8 cellular contexts compared by ENCODE assay signal in the genomic region with DNA sequence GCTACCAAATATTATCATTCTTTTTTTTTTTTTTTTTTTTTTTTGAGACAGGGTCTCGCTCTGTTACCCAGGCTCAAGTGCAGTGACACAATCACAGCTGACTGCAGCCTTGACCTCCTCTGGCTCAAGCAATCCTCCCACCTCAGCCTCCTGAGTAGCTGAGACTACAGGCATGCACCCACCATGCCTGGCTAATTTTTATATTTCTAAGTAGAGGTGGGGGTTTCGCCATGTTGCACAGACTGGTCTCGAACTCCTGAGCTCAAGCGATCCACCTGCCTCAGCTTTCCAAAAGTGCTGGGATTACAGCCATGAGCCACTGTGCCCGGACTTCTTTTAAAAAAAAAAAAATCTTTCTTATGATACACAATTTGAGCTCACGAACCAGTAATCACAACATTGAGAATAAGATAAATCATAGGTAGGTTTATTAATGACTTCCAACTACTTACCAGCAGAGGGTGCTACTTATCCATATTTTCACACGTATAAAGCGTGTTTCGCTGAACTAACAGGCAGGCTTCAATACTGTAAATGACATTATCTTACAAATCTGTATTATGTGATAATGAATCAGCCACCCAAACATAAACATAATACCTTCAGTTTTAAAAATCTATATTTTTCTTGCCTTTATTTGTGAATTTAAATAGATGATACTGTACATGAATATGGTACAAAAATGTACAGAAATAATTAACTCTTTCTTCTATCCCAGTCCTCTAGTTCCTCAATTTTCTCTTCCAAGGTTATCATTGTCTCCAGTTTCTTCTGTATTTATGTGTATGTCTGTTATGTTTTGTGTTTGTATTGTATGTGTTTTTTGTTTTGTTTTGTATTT. TPM values are rescaled to one million over a fixed set of nuclear protein-coding genes. Genes with fewer than 3 reads are reported as not detected.
A peak's percentile ranks its signal among the peaks of the same experiment; 100 is the strongest.
DNase-seq lines count a peak whose midpoint lies in the region; ATAC-seq and TF ChIP-seq lines count a peak whose summit lies in the region.

No MANE protein-coding gene starts in this region.

- H3K36me3 ChIP-seq in IMR-90 (ENCODE audit: control insufficient read depth, insufficient read depth, low read length) (no peaks in the 10 kb centered on the region), NT2/D1 (ENCODE audit: insufficient read depth, insufficient read length, low read length) (no peaks in the 10 kb centered on the region), tibial nerve (no peaks in the 10 kb centered on the region)

- no peaks in the 10 kb centered on the region for H3K4me1 ChIP-seq in IMR-90 (ENCODE audit: control insufficient read depth, insufficient read depth, low read length)
- H3K4me1 ChIP-seq in NT2/D1 (ENCODE audit: insufficient read depth, insufficient read length), result no peaks in the 10 kb centered on the region
- H3K4me1 ChIP-seq in tibial nerve, result no peaks in the 10 kb centered on the region

- CTCF ChIA-PET in CD4-positive, alpha-beta T cell (lab: Charles Lee), result interaction anchor here (0.8 to 1.7 kb wide), 3 partner anchors 133 to 164 kb away, joined by 3 to 7 read pairs (median 6); no protein-coding TSS in a partner anchor
- CTCF ChIA-PET in IMR-90 (lab: Yijun Ruan, JAX), result interaction anchor here (0.5 to 2.0 kb wide), 5 partner anchors 33 to 396 kb away, joined by 3 to 7 read pairs (median 5); no protein-coding TSS in a partner anchor

- TF ChIP-seq RAD21 in IMR-90 (IDR thresholded peaks at IDR 0.05; ENCODE audit: low read length), result peak; percentile 84

- H3K14ac ChIP-seq in IMR-90 (replicated peaks; ENCODE audit: low read depth, low read length), result no peak overlapping the region

- H3K9me1 ChIP-seq in IMR-90 (ENCODE audit: insufficient read depth, low read length), result no peaks in the 10 kb centered on the region

- H3K9me3 ChIP-seq in CD4-positive, alpha-beta T cell (ENCODE audit: control insufficient read depth, low read length), result no peaks in the 10 kb centered on the region
- H3K9me3 ChIP-seq in IMR-90 (ENCODE audit: control insufficient read depth, insufficient read depth, low read length) (no peaks in the 10 kb centered on the region), NT2/D1 (ENCODE audit: insufficient read depth, low read length) (no peaks in the 10 kb centered on the region), tibial nerve (no peaks in the 10 kb centered on the region)

- H3K23ac ChIP-seq in IMR-90 (ENCODE audit: low read depth, low read length), result no peak overlapping the region

- no peaks in the 10 kb centered on the region for H3K4me1 Mint-ChIP-seq in CD4-positive, alpha-beta T cell (ENCODE audit: low read depth)

- TF ChIP-seq EP300 in tibial nerve (IDR thresholded peaks at IDR 0.05), result no peak

- H2BK20ac ChIP-seq in IMR-90 (ENCODE audit: low read depth, low read length), result no peak overlapping the region

- H2BK120ac ChIP-seq in IMR-90 (ENCODE audit: low read depth, low read length), result no peak overlapping the region

- no peak overlapping the region for H3K4me3 ChIP-seq in IMR-90 (ENCODE audit: insufficient read depth, low read depth, low read length)
- no peak overlapping the region for H3K4me3 ChIP-seq in NT2/D1 (ENCODE audit: insufficient read length, low read depth)
- H3K4me3 ChIP-seq in tibial nerve, result no peak overlapping the region

- WGBS in IMR-90 (ENCODE audit: extremely low coverage in 2 of 2, insufficient read length in 1 of 2), 2 experiments, result no CpG with 5 or more reads among the region's 9 CpGs
- WGBS in tibial nerve, 2 donors, result 37 to 39% methylated on average over 9 of the region's 9 CpGs

- H3K4ac ChIP-seq in IMR-90 (ENCODE audit: low read depth, low read length), result no peak overlapping the region

- H2AK9ac ChIP-seq in IMR-90 (replicated peaks; ENCODE audit: low read depth, low read length, poor library complexity), result no peak overlapping the region

- H2AFZ ChIP-seq in IMR-90 (replicated peaks; ENCODE audit: low read length, poor library complexity), result no peak overlapping the region

- POLR2A ChIA-PET in CD4-positive, alpha-beta T cell (lab: Charles Lee), result interaction anchor here (1.2 to 1.9 kb wide), 3 partner anchors 60 to 138 kb away, joined by 4 to 6 read pairs (median 5); a partner anchor contains a TSS
- POLR2A ChIA-PET in IMR-90 (lab: Charles Lee; ENCODE audit: unreplicated experiment), result no interaction called here

- no TSS peak for BruUV-seq in IMR-90 (replicated peaks; lab: Mats Ljungman, UMichigan)

- H3K18ac ChIP-seq in IMR-90 (ENCODE audit: low read depth, low read length), result no peak overlapping the region

- no peak overlapping the region for H2BK5ac ChIP-seq in IMR-90 (ENCODE audit: low read depth, low read length, poor library complexity, severe bottlenecking)

- peak; percentile 97 for ATAC-seq in CD4-positive, alpha-beta T cell (ENCODE audit: poor library complexity)
- ATAC-seq in GM18909 (IDR thresholded peaks at IDR 0.05; ENCODE audit: poor library complexity, unreplicated experiment) (peak; percentile 60), IMR-90 (ENCODE audit: low read depth) (peak; percentile 88), HG03039 (IDR thresholded peaks at IDR 0.05; ENCODE audit: unreplicated experiment) (no peak)

- dilution Hi-C loops in IMR-90 (cut with HindIII; ENCODE audit: low sequenced_read_pairs, unreplicated experiment), result no loop called here

- no peak overlapping the region for H2AK5ac ChIP-seq in IMR-90 (ENCODE audit: low read depth, low read length)

- no peaks in the 10 kb centered on the region for H3K27me3 Mint-ChIP-seq in CD4-positive, alpha-beta T cell

- no peaks in the 10 kb centered on the region for H3K79me1 ChIP-seq in IMR-90 (ENCODE audit: low read depth in 1 of 2, low read length in 2 of 2)

- no peaks in the 10 kb centered on the region for H3K9me3 Mint-ChIP-seq in CD4-positive, alpha-beta T cell

- H3K36me3 Mint-ChIP-seq in CD4-positive, alpha-beta T cell (ENCODE audit: low read depth), result no peaks in the 10 kb centered on the region

- no peak overlapping the region for H3K56ac ChIP-seq in IMR-90 (ENCODE audit: extremely low read depth, insufficient read depth, low read length)

- peak in 2 of 10 experiments; percentile 1 for DNase-seq in CD4-positive, alpha-beta T cell
- peak; percentile 75 for DNase-seq in IMR-90
- DNase-seq in NT2/D1 (ENCODE audit: low read depth, low spot score), result peak; percentile 70
- DNase-seq in cerebellar cortex (ENCODE audit: low spot score), result peak; percentile 79
- DNase-seq in left kidney (ENCODE audit: low read depth, low spot score), result peak; percentile 68
- no peak for DNase-seq in tibial nerve (ENCODE audit: low spot score in 2 of 2)

- H4K91ac ChIP-seq in IMR-90 (ENCODE audit: insufficient read depth, low read depth, low read length), result no peak overlapping the region

- no peak overlapping the region for H3K4me2 ChIP-seq in IMR-90 (ENCODE audit: low read depth, low read length)

- no peak overlapping the region for H3K27ac ChIP-seq in CD4-positive, alpha-beta T cell (ENCODE audit: low read depth, low read length)
- no peak overlapping the region for H3K27ac ChIP-seq in IMR-90 (ENCODE audit: insufficient read depth, low read length)
- no peak overlapping the region for H3K27ac ChIP-seq in tibial nerve

- no peaks in the 10 kb centered on the region for H4K20me1 ChIP-seq in IMR-90 (ENCODE audit: insufficient read depth, low read length)

- intact Hi-C loops in CD4-positive, alpha-beta T cell (cut with DNase I, micrococcal nuclease), result loop anchor here (1.0 to 5.0 kb wide), 5 partner anchors 61 to 397 kb away; a partner anchor contains a TSS
- intact Hi-C loops in IMR-90 (cut with micrococcal nuclease), result loop anchor here (1.0 kb wide), 2 partner anchors 140 to 164 kb away; no protein-coding TSS in a partner anchor

- no peak overlapping the region for H3K4me3 Mint-ChIP-seq in CD4-positive, alpha-beta T cell

- H3K9ac ChIP-seq in IMR-90 (ENCODE audit: low read depth, low read length), result no peak overlapping the region
- H3K9ac ChIP-seq in NT2/D1 (ENCODE audit: insufficient read length, low read depth), result no peak overlapping the region

- H3K27ac Mint-ChIP-seq in CD4-positive, alpha-beta T cell, result no peak overlapping the region

- TF ChIP-seq CTCF in CD4-positive, alpha-beta T cell (IDR thresholded peaks at IDR 0.05), result peak; percentile 67
- peak; percentile 72 for TF ChIP-seq CTCF in IMR-90 (conservative IDR thresholded peaks at IDR 0.05; ENCODE audit: low read depth, low read length)
- TF ChIP-seq CTCF in tibial nerve (IDR thresholded peaks at IDR 0.05), result peak; percentile 42 to 67 (median 44)

- in situ Hi-C loops in IMR-90 (cut with MboI; ENCODE audit: low sequenced_read_pairs), result loop anchor here (5.0 to 25.0 kb wide), 3 partner anchors 141 to 1046 kb away; no protein-coding TSS in a partner anchor

- no peak overlapping the region for H4K5ac ChIP-seq in IMR-90 (ENCODE audit: low read depth, low read length)

- no peaks in the 10 kb centered on the region for H3K27me3 ChIP-seq in CD4-positive, alpha-beta T cell (ENCODE audit: control insufficient read depth, insufficient read depth, low read length)
- H3K27me3 ChIP-seq in IMR-90 (ENCODE audit: control insufficient read depth, insufficient read depth, low read length) (peaks cover 2% of the 10 kb centered on the region), NT2/D1 (ENCODE audit: insufficient read depth, insufficient read length) (no peaks in the 10 kb centered on the region), tibial nerve (no peaks in the 10 kb centered on the region)

- no peak for TF ChIP-seq POLR2A in IMR-90 (IDR thresholded peaks at IDR 0.05; ENCODE audit: low read depth, low read length)
- TF ChIP-seq POLR2A in tibial nerve (IDR thresholded peaks at IDR 0.05), result no peak

- no peak overlapping the region for H4K8ac ChIP-seq in IMR-90 (ENCODE audit: low read depth in 2 of 2, low read length in 2 of 2)

- 0 out of 3 replicates have a peak overlapping the region, but pooled peaks have one; percentile 13 for H2BK15ac ChIP-seq in IMR-90 (ENCODE audit: low read depth, low read length)

TF ChIP-seq in IMR-90, 13 proteins besides CTCF, POLR2A, EP300 and RAD21:
- TF ChIP-seq CEBPB (IDR thresholded peaks at IDR 0.05; ENCODE audit: low read depth, low read length) (no peak), SMC3 (IDR thresholded peaks at IDR 0.05; ENCODE audit: low read depth, low read length) (peak; percentile 85)

RNA-seq across cellular contexts. Expression of a gene that starts 42.5 kb away (rescaled TPM):
- under 1 TPM; 0.34 to 0.91 TPM for total RNA-seq in CD4-positive, alpha-beta T cell
- total RNA-seq in IMR-90 (2012; rRNA removed), result 580 and 683 TPM in 2 replicates
- 21.3 and 30.4 TPM in 2 replicates for polyA plus RNA-seq in IMR-90 (2012; rRNA removed)
- polyA plus RNA-seq in IMR-90 (2012; cell fraction: cytosol; rRNA removed), result 7.2 and 7.6 TPM in 2 replicates
- polyA plus RNA-seq in IMR-90 (2012; cell fraction: nucleus; rRNA removed; ENCODE audit: low replicate concordance), result 5.3 and 20.5 TPM in 2 replicates
- 10 to 100 TPM; 17.8 to 41.1 (median 35.0) TPM for total RNA-seq in tibial nerve

Comparison
In these comparisons a context has a peak if more than half of its experiments do, and no peak if none do; other contexts are left out.
1. DNase-seq: peak in IMR-90 (single experiment), NT2/D1 (single experiment), cerebellar cortex (single experiment) and left kidney (single experiment); none in tibial nerve (0 of 2).
2. RNA of a gene that starts 42.5 kb away (total RNA-seq): 580 to 683 TPM in IMR-90; 17.8 to 41.1 TPM in tibial nerve and 0.34 to 0.91 TPM in CD4-positive, alpha-beta T cell; every median in the first group is over 10 times any median in the second.
3. Peak in every context shown above with its lines, with median percentiles within 50 percentile points of each other: CTCF ChIP-seq.